ENCODE assay signal across 8 cellular contexts in the genomic region with DNA sequence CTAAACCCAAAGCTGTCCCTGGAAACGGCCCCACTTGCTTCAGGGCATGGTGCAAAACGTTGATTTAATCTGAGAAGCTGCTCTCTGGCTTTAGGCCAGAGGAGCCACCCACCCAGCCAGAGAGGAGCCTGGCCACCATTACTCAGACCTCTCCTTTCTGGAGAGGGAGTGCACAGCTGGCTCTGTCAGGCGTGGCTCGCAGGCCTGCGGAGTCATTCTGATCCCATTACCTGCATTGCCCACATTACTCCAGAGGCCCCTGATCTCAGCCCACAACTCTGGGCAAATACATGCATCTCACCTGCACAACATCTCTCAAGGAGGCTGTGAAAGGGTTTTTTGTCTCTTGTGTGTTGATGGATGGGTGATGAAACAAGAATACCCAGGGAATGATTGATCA.
DNase-seq lines count a peak whose midpoint lies in the region; ATAC-seq and TF ChIP-seq lines count a peak whose summit lies in the region.

No MANE protein-coding gene starts in this region.

- H3K27me3 ChIP-seq in OCI-LY3 (ENCODE audit: low read depth, low read length) (no peaks in the 10 kb centered on the region), mesenchymal stem cell (ENCODE audit: control insufficient read depth in 1 of 2, insufficient read depth in 1 of 2, low read length in 2 of 2) (no peaks in the 10 kb centered on the region), uterus (no peaks in the 10 kb centered on the region), transverse colon (no peaks in the 10 kb centered on the region)

- peak overlapping the region; percentile 49 to 97 for H2BK12ac ChIP-seq in mesenchymal stem cell (ENCODE audit: low read length in 2 of 2)

- H3K14ac ChIP-seq in mesenchymal stem cell (ENCODE audit: low read length in 2 of 2): peak overlapping the region in 1 of 2 experiments; percentile 71

- H4K8ac ChIP-seq in mesenchymal stem cell (ENCODE audit: low read length): peak overlapping the region; percentile 70

- no peaks in the 10 kb centered on the region for H3K79me2 ChIP-seq in OCI-LY3 (ENCODE audit: low read length)

- TF ChIP-seq POLR2A in uterus (IDR thresholded peaks at IDR 0.05) (no peak), transverse colon (IDR thresholded peaks at IDR 0.05) (no peak)

- H3K4me2 ChIP-seq in OCI-LY3 (ENCODE audit: low read length): peak overlapping the region; percentile 66
- H3K4me2 ChIP-seq in mesenchymal stem cell (ENCODE audit: low read length, poor library complexity, severe bottlenecking): no peak overlapping the region

- no peak overlapping the region for H4K91ac ChIP-seq in mesenchymal stem cell (ENCODE audit: low read length)

- H3K9me3 ChIP-seq in OCI-LY3 (ENCODE audit: insufficient read depth, low read length) (no peaks in the 10 kb centered on the region), mesenchymal stem cell (ENCODE audit: control insufficient read depth, low read length) (no peaks in the 10 kb centered on the region), uterus (no peaks in the 10 kb centered on the region), transverse colon (no peaks in the 10 kb centered on the region)

- H3K36me3 ChIP-seq in OCI-LY3 (replicated peaks; ENCODE audit: low read depth, low read length) (no peaks in the 10 kb centered on the region), mesenchymal stem cell (ENCODE audit: control insufficient read depth in 1 of 2, insufficient read depth in 2 of 2, low read depth in 1 of 2, low read length in 2 of 2) (no peaks in the 10 kb centered on the region), uterus (no peaks in the 10 kb centered on the region), transverse colon (no peaks in the 10 kb centered on the region)

- intact Hi-C loops in uterus (cut with DNase I; ENCODE audit: low total_unique reads): no loop called here
- intact Hi-C loops in transverse colon (cut with DNase I; ENCODE audit: low total_unique reads): no loop called here

- peak overlapping the region; percentile 11 to 78 for H3K18ac ChIP-seq in mesenchymal stem cell (ENCODE audit: low read depth in 1 of 2, low read length in 2 of 2)

- peak overlapping the region; percentile 11; the same call in 1 of the 2 replicates for H3K9ac ChIP-seq in OCI-LY3 (ENCODE audit: low read length)
- H3K9ac ChIP-seq in mesenchymal stem cell (ENCODE audit: low read length): peak overlapping the region; percentile 83

- H3K4ac ChIP-seq in mesenchymal stem cell (ENCODE audit: low read depth in 1 of 2, low read length in 2 of 2): peak overlapping the region in 1 of 2 experiments; percentile 68

- H3K4me3 ChIP-seq in OCI-LY3 (ENCODE audit: low read length) (peak overlapping the region; percentile 39), mesenchymal stem cell (ENCODE audit: insufficient read depth in 1 of 2, low read depth in 1 of 2, low read length in 2 of 2) (peak overlapping the region in 1 of 2 experiments; percentile 56), uterus (no peak overlapping the region), transverse colon (no peak overlapping the region)

- no peak overlapping the region for H2BK5ac ChIP-seq in mesenchymal stem cell (ENCODE audit: low read depth, low read length, poor library complexity, severe bottlenecking)

- H3K23ac ChIP-seq in mesenchymal stem cell (ENCODE audit: low read length in 2 of 2): no peak overlapping the region

- H3K27ac ChIP-seq in OCI-LY3 (ENCODE audit: low read length) (peak overlapping the region; percentile 28), mesenchymal stem cell (ENCODE audit: low read length, poor library complexity, severe bottlenecking) (no peak overlapping the region), uterus (peak overlapping the region in 1 of 2 donors; percentile 60), transverse colon (no peak overlapping the region)

- 56% methylated on average over 5 of the region's 5 CpGs for WGBS in mesenchymal stem cell
- WGBS in transverse colon (ENCODE audit: low coverage in 1 of 2), 2 donors: 64% methylated on average over 5 of the region's 5 CpGs; no CpG with 5 or more reads in 1 of the 2 donors

- H2BK15ac ChIP-seq in mesenchymal stem cell (ENCODE audit: low read depth, poor library complexity, severe bottlenecking): no peak overlapping the region

- no peak for TF ChIP-seq EP300 in transverse colon (IDR thresholded peaks at IDR 0.05; ENCODE audit: low read depth)

- DNase-seq in GM10266 (ENCODE audit: extremely low spot score) (peak; percentile 27), mesenchymal stem cell (peak; percentile 39), uterus (no peak), COLO668 (lab: John Stamatoyannopoulos, UW; ENCODE audit: unreplicated experiment) (no peak), transverse colon (no peak), activated gamma-delta T cell (lab: John Stamatoyannopoulos, UW) (no peak)

- in situ Hi-C loops in transverse colon (cut with MboI; ENCODE audit: low pct_ligation_motif_present in 1 of 4, low pct_unique_long_range_greater_than_20kb in 1 of 4, low sequenced_read_pairs in 3 of 4): no loop called here

- H2AK5ac ChIP-seq in mesenchymal stem cell (ENCODE audit: low read length, severe bottlenecking): peak overlapping the region; percentile 41

- H3K4me1 ChIP-seq in OCI-LY3 (ENCODE audit: low read length) (peaks cover 32% of the 10 kb centered on the region), mesenchymal stem cell (ENCODE audit: control insufficient read depth, insufficient read depth, low read depth, low read length) (peaks cover 6% of the 10 kb centered on the region), uterus (no peaks in the 10 kb centered on the region), transverse colon (no peaks in the 10 kb centered on the region)

- no peaks in the 10 kb centered on the region for H3K79me1 ChIP-seq in mesenchymal stem cell (replicated peaks; ENCODE audit: low read length, poor library complexity, severe bottlenecking)

- H2AFZ ChIP-seq in OCI-LY3 (ENCODE audit: low read depth, low read length): peak overlapping the region; percentile 6; the same call in 1 of the 2 replicates
- peak overlapping the region; percentile 23 for H2AFZ ChIP-seq in mesenchymal stem cell (ENCODE audit: low read depth, low read length)

- TF ChIP-seq CTCF in GM10266 (IDR thresholded peaks at IDR 0.05; ENCODE audit: control insufficient read depth, insufficient read depth, low read depth, missing control alignments) (no peak), OCI-LY3 (IDR thresholded peaks at IDR 0.05; ENCODE audit: low read depth, low read length) (no peak), uterus (IDR thresholded peaks at IDR 0.05) (no peak), transverse colon (IDR thresholded peaks at IDR 0.05) (no peak)

- ATAC-seq in HG02588 (IDR thresholded peaks at IDR 0.05; ENCODE audit: unreplicated experiment): peak; percentile 55

- no peak overlapping the region for H2BK120ac ChIP-seq in mesenchymal stem cell (ENCODE audit: low read depth, low read length)

- no peaks in the 10 kb centered on the region for H4K20me1 ChIP-seq in OCI-LY3 (ENCODE audit: insufficient read depth, low read length)

Comparison
In these comparisons a context has a peak if more than half of its experiments do, and no peak if none do; other contexts are left out.
1. DNase-seq: peak in GM10266 (single experiment) and mesenchymal stem cell (single experiment); none in uterus (0 of 2), COLO668 (single experiment), transverse colon (single experiment) and activated gamma-delta T cell (single experiment).